Comparison of ENCODE assay signal across 21 cellular contexts in genomic region chr1:235563513-235563912, GRCh38.
"Had no signal": no experiment of that assay in that cellular context is flagged by ENCODE, and none has a peak within 500 bp of the region (broad histone marks: within the 10 kb centered on the region; RNA-seq: fewer than 3 reads in every experiment).

No MANE protein-coding gene starts in this region.

- H3K9ac ChIP-seq: neural progenitor cell had no signal

- H3K36me3 ChIP-seq: left ventricle myocardium inferior, lower lobe of right lung, neural progenitor cell, pancreas had no signal

- H3K4me3 ChIP-seq: hepatocyte, left ventricle myocardium inferior, lower lobe of right lung, neural progenitor cell, pancreas, smooth muscle cell had no signal

- ATAC-seq: left cardiac atrium; lower lobe of right lung; natural killer cell treated with Interleukin-12 subunit alpha and Interleukin-12 subunit beta and Interleukin-15 and Interleukin-18, amount 100 ng/mL, for 72 hours; pancreas; right cardiac atrium had no signal

- H3K4me2 ChIP-seq: hepatocyte, neural progenitor cell, smooth muscle cell had no signal

- H3K79me2 ChIP-seq: hepatocyte had no signal

- H3K27me3 ChIP-seq: hepatocyte, neural progenitor cell, pancreas had no signal

- H2AFZ ChIP-seq: hepatocyte, neural progenitor cell had no signal

- DNase-seq: effector CD4-positive, alpha-beta T cell; endodermal cell; foreskin melanocyte; head of caudate nucleus; kidney; left cardiac atrium; left ventricle myocardium inferior; lower lobe of right lung; mesenchymal stem cell; midbrain; nucleus accumbens; pancreas; right cardiac atrium; stimulated activated CD4-positive, alpha-beta T cell treated with anti-CD3 and anti-CD28 coated beads, Interleukin-2, amount 100 ng/mL, for 48 hours; stimulated activated naive CD4-positive, alpha-beta T cell treated with Interleukin-2 at 50 U/mL for 16 hours; trophoblast cell had no signal

- FAIRE-seq: endothelial cell of umbilical vein, kidney, pancreas had no signal

- H3K9me3 ChIP-seq: lower lobe of right lung, pancreas had no signal

- H3K27ac ChIP-seq: hepatocyte, left ventricle myocardium inferior, lower lobe of right lung, neural progenitor cell, pancreas had no signal

- H3K4me1 ChIP-seq: left ventricle myocardium inferior, lower lobe of right lung, pancreas had no signal
